9 cellular contexts compared by ENCODE assay signal in genomic region chr19:18049390-18049789, GRCh38. TPM values are rescaled to one million over a fixed set of nuclear protein-coding genes. Genes with fewer than 3 reads are reported as not detected.
DNase-seq lines count a peak whose midpoint lies in the region; ATAC-seq and TF ChIP-seq lines count a peak whose summit lies in the region.
"Had no signal": no experiment of that assay in that cellular context is flagged by ENCODE, and none has a peak within 500 bp of the region (broad histone marks: within the 10 kb centered on the region; RNA-seq: fewer than 3 reads in every experiment).

No MANE protein-coding gene starts in this region.

- 39 to 42% methylated on average over 10 of the region's 10 CpGs for WGBS in esophagus, 2 donors
- 50 to 54% methylated on average over 9 to 10 of the region's 10 CpGs for WGBS in testis, 2 donors

- H3K27ac Mint-ChIP-seq in neural progenitor cell (no peak overlapping the region), chondrocyte (ENCODE audit: unreplicated experiment) (no peak overlapping the region)
- no peak overlapping the region for H3K27ac Mint-ChIP-seq in natural killer cell treated with Interleukin-12 subunit alpha and Interleukin-12 subunit beta and Interleukin-15 and Interleukin-18, amount 100 ng/mL, for 72 hours

- intact Hi-C loops in testis (cut with DNase I; ENCODE audit: low total_unique reads) = no loop called here

- H3K36me3 ChIP-seq in esophagus (ENCODE audit: control insufficient read depth in 2 of 2, insufficient read depth in 2 of 2, low read length in 1 of 2) = no peaks in the 10 kb centered on the region
- H3K36me3 ChIP-seq in testis (ENCODE audit: low read depth, missing control alignments) = no peaks in the 10 kb centered on the region
- H3K36me3 ChIP-seq in neural progenitor cell = no peaks in the 10 kb centered on the region

- H3K27ac ChIP-seq in esophagus (ENCODE audit: low read depth in 2 of 2, low read length in 1 of 2) (peak overlapping the region; percentile 65 to 73), testis (peak overlapping the region in 1 of 2 donors; percentile 73), neural progenitor cell (no peak overlapping the region)

- H3K4me3 ChIP-seq in esophagus (ENCODE audit: low read depth in 1 of 2, low read length in 2 of 2) = no peak overlapping the region
- H3K4me3 ChIP-seq in testis = no peak overlapping the region
- H3K4me3 ChIP-seq in neural progenitor cell = no peak overlapping the region

- H3K27me3 ChIP-seq in esophagus (ENCODE audit: control insufficient read depth in 1 of 2, insufficient read depth in 2 of 2, low read length in 2 of 2) = no peaks in the 10 kb centered on the region
- H3K27me3 ChIP-seq in testis = no peaks in the 10 kb centered on the region
- H3K27me3 ChIP-seq in neural progenitor cell = no peaks in the 10 kb centered on the region

- no peaks in the 10 kb centered on the region for H3K9me3 Mint-ChIP-seq in neural progenitor cell
- no peaks in the 10 kb centered on the region for H3K9me3 Mint-ChIP-seq in chondrocyte (ENCODE audit: low read depth)
- H3K9me3 Mint-ChIP-seq in natural killer cell treated with Interleukin-12 subunit alpha and Interleukin-12 subunit beta and Interleukin-15 and Interleukin-18, amount 100 ng/mL, for 72 hours = no peaks in the 10 kb centered on the region

- no peaks in the 10 kb centered on the region for H3F3A ChIP-seq in neural progenitor cell (ENCODE audit: low read depth)

- no peak for ATAC-seq in natural killer cell treated with Interleukin-12 subunit alpha and Interleukin-12 subunit beta and Interleukin-15 and Interleukin-18, amount 100 ng/mL, for 72 hours

- no peak for TF ChIP-seq POLR2A in testis (IDR thresholded peaks at IDR 0.05)

- H3K79me2 ChIP-seq in neural progenitor cell (ENCODE audit: low read depth) = no peaks in the 10 kb centered on the region

- no peak overlapping the region for H3K4me3 Mint-ChIP-seq in neural progenitor cell
- no peak overlapping the region for H3K4me3 Mint-ChIP-seq in chondrocyte (ENCODE audit: unreplicated experiment)
- no peak overlapping the region for H3K4me3 Mint-ChIP-seq in natural killer cell treated with Interleukin-12 subunit alpha and Interleukin-12 subunit beta and Interleukin-15 and Interleukin-18, amount 100 ng/mL, for 72 hours

- H3K36me3 Mint-ChIP-seq in neural progenitor cell (no peaks in the 10 kb centered on the region), chondrocyte (ENCODE audit: low read depth) (no peaks in the 10 kb centered on the region)
- no peaks in the 10 kb centered on the region for H3K36me3 Mint-ChIP-seq in natural killer cell treated with Interleukin-12 subunit alpha and Interleukin-12 subunit beta and Interleukin-15 and Interleukin-18, amount 100 ng/mL, for 72 hours

- H4K20me1 ChIP-seq in neural progenitor cell (ENCODE audit: low read depth) = no peaks in the 10 kb centered on the region

- peaks cover 3% of the 10 kb centered on the region for H3K4me1 Mint-ChIP-seq in neural progenitor cell
- peaks cover 51% of the 10 kb centered on the region for H3K4me1 Mint-ChIP-seq in chondrocyte (ENCODE audit: low read depth)
- peaks cover 31 to 36% of the 10 kb centered on the region in 2 donors for H3K4me1 Mint-ChIP-seq in natural killer cell treated with Interleukin-12 subunit alpha and Interleukin-12 subunit beta and Interleukin-15 and Interleukin-18, amount 100 ng/mL, for 72 hours (ENCODE audit: low read depth in 2 of 2)

- H2AFZ ChIP-seq in neural progenitor cell (replicated peaks) = no peak overlapping the region

- H3K9me3 ChIP-seq in esophagus (ENCODE audit: control insufficient read depth in 2 of 2, insufficient read depth in 1 of 2, low read depth in 1 of 2, low read length in 1 of 2) = no peaks in the 10 kb centered on the region
- no peaks in the 10 kb centered on the region for H3K9me3 ChIP-seq in testis
- H3K9me3 ChIP-seq in neural progenitor cell (ENCODE audit: low read depth) = no peaks in the 10 kb centered on the region

- H3K27me3 Mint-ChIP-seq in neural progenitor cell (ENCODE audit: insufficient read depth, low read depth) = peaks cover 10% of the 10 kb centered on the region
- no peaks in the 10 kb centered on the region for H3K27me3 Mint-ChIP-seq in chondrocyte (ENCODE audit: low read depth)
- peaks cover 8 to 16% of the 10 kb centered on the region in 2 donors for H3K27me3 Mint-ChIP-seq in natural killer cell treated with Interleukin-12 subunit alpha and Interleukin-12 subunit beta and Interleukin-15 and Interleukin-18, amount 100 ng/mL, for 72 hours

- peaks cover 5 to 7% of the 10 kb centered on the region in 2 donors for H3K4me1 ChIP-seq in esophagus (ENCODE audit: control insufficient read depth in 2 of 2, insufficient read depth in 2 of 2, low read length in 1 of 2)
- H3K4me1 ChIP-seq in testis = peaks cover 14% of the 10 kb centered on the region
- H3K4me1 ChIP-seq in neural progenitor cell = no peaks in the 10 kb centered on the region

- no peak overlapping the region for H3K9ac ChIP-seq in neural progenitor cell

- DNase-seq in NCI-H2196 (lab: John Stamatoyannopoulos, UW; ENCODE audit: unreplicated experiment) = peak; percentile 52
- peak; percentile 43 to 98 for DNase-seq in lung microvascular endothelial cell (ENCODE audit: low read depth in 2 of 2)
- peak; percentile 91 for DNase-seq in testis
- no peak for DNase-seq in neural progenitor cell (ENCODE audit: low spot score)
- DNase-seq in chondrocyte (ENCODE audit: low spot score) = no peak
- no peak for DNase-seq in natural killer cell treated with Interleukin-12 subunit alpha and Interleukin-12 subunit beta and Interleukin-15 and Interleukin-18, amount 100 ng/mL, for 72 hours (ENCODE audit: low spot score)
- DNase-seq in NCI-H526 (lab: John Stamatoyannopoulos, UW) = no peak
- DNase-seq: NCI-H2227 treated with DMSO at 0.1 percent for 48 hours had no signal

- TF ChIP-seq CTCF in testis (IDR thresholded peaks at IDR 0.05) (no peak), neural progenitor cell (IDR thresholded peaks at IDR 0.05) (no peak), chondrocyte (IDR thresholded peaks at IDR 0.05) (no peak)

- no peak overlapping the region for H3K4me2 ChIP-seq in neural progenitor cell

RNA-seq across cellular contexts. Expression of gene IL12RB1, which starts 37.3 kb away (rescaled TPM):
- polyA plus RNA-seq in esophagus = under 1 TPM; 0.40 to 0.51 TPM
- total RNA-seq in lung microvascular endothelial cell = under 0.01 and 0.22 TPM in 2 replicates
- 1 to 10 TPM in 1 of 2 donors, under 1 TPM in 1; 0.39 to 2.5 TPM for total RNA-seq in testis
- polyA plus RNA-seq in testis (ENCODE audit: insufficient read depth, low read depth, low replicate concordance) = 1.8 TPM
- not detected in 2 replicates for total RNA-seq in neural progenitor cell (ENCODE audit: low replicate concordance)
- total RNA-seq in chondrocyte = not detected in 3 replicates
- total RNA-seq in natural killer cell treated with Interleukin-12 subunit alpha and Interleukin-12 subunit beta and Interleukin-15 and Interleukin-18, amount 100 ng/mL, for 72 hours = 100 to 1,000 TPM; 109 to 124 TPM

RNA-seq across cellular contexts. Expression of gene ARRDC2, which starts 41.4 kb away (rescaled TPM):
- polyA plus RNA-seq in esophagus (10 to 100 TPM; 10.9 to 24.0 TPM), testis (ENCODE audit: insufficient read depth, low read depth, low replicate concordance) (10.3 TPM)
- total RNA-seq in lung microvascular endothelial cell (42.5 and 115 TPM in 2 replicates), testis (10 to 100 TPM; 13.0 to 15.3 TPM), neural progenitor cell (ENCODE audit: low replicate concordance) (4.7 and 14.4 TPM in 2 replicates), chondrocyte (12.2 to 19.8 TPM (median 17.8 TPM) in 3 replicates)
- total RNA-seq in natural killer cell treated with Interleukin-12 subunit alpha and Interleukin-12 subunit beta and Interleukin-15 and Interleukin-18, amount 100 ng/mL, for 72 hours = 10 to 100 TPM; 34.0 to 34.8 TPM

RNA-seq across cellular contexts. Expression of gene MAST3, which starts 48.2 kb away (rescaled TPM):
- 1 to 10 TPM; 1.5 to 2.5 TPM for polyA plus RNA-seq in esophagus
- total RNA-seq in lung microvascular endothelial cell = 1.1 and 2.0 TPM in 2 replicates
- total RNA-seq in testis = 10 to 100 TPM in 1 of 2 donors, 1 to 10 TPM in 1; 9.7 to 11.2 TPM
- 5.0 TPM for polyA plus RNA-seq in testis (ENCODE audit: insufficient read depth, low read depth, low replicate concordance)
- 2.1 and 5.1 TPM in 2 replicates for total RNA-seq in neural progenitor cell (ENCODE audit: low replicate concordance)
- 9.7 to 10.1 TPM (median 10.0 TPM) in 3 replicates for total RNA-seq in chondrocyte
- 10 to 100 TPM; 30.3 to 31.4 TPM for total RNA-seq in natural killer cell treated with Interleukin-12 subunit alpha and Interleukin-12 subunit beta and Interleukin-15 and Interleukin-18, amount 100 ng/mL, for 72 hours

Comparison
In these comparisons a context has a peak if more than half of its experiments do, and no peak if none do; other contexts are left out.
1. DNase-seq: peak in NCI-H2196 (single experiment), lung microvascular endothelial cell (2 of 2) and testis (single experiment); none in neural progenitor cell (single experiment), chondrocyte (single experiment), natural killer cell treated with Interleukin-12 subunit alpha and Interleukin-12 subunit beta and Interleukin-15 and Interleukin-18, amount 100 ng/mL, for 72 hours (single experiment) and NCI-H526 (0 of 2).
2. RNA of gene IL12RB1, which starts 37.3 kb away (total RNA-seq): 109 to 124 TPM in natural killer cell treated with Interleukin-12 subunit alpha and Interleukin-12 subunit beta and Interleukin-15 and Interleukin-18, amount 100 ng/mL, for 72 hours; 0.39 to 2.5 TPM in testis, under 0.01 to 0.22 TPM in lung microvascular endothelial cell, not detected in neural progenitor cell and not detected in chondrocyte; every median in the first group is over 10 times any median in the second.